ENCODE assay signal across 11 cellular contexts in genomic region chr11:132943737-132944556, GRCh38.
DNase-seq lines count a peak whose midpoint lies in the region; ATAC-seq and TF ChIP-seq lines count a peak whose summit lies in the region.
"Had no signal": no experiment of that assay in that cellular context is flagged by ENCODE, and none has a peak within 500 bp of the region (broad histone marks: within the 10 kb centered on the region; RNA-seq: fewer than 3 reads in every experiment).

No MANE protein-coding gene starts in this region.

- peaks cover 27% of the 10 kb centered on the region for H3K27me3 Mint-ChIP-seq in activated T-cell treated with anti-CD3 and anti-CD28 coated beads, Interleukin-2, amount 50 U/mL, for 72 hours (ENCODE audit: low read depth)

- no peak overlapping the region for H3K9ac ChIP-seq in iPS-15b (ENCODE audit: low read depth, low read length)
- H3K9ac ChIP-seq in skeletal muscle satellite cell (ENCODE audit: low read depth, low read length) = no peak overlapping the region

- H3K4me3 Mint-ChIP-seq in activated T-cell treated with anti-CD3 and anti-CD28 coated beads, Interleukin-2, amount 50 U/mL, for 72 hours = peak overlapping the region in 1 of 2 donors; percentile 31
- H3K4me3 Mint-ChIP-seq: activated CD4-positive, alpha-beta T cell treated with anti-CD3 and anti-CD28 coated beads, Interleukin-2, amount 10 ng/mL, durations not matched to agents 7 days and 5 days had no signal

- H3K4me3 ChIP-seq in WI38 (ENCODE audit: low read depth, low read length) (peak overlapping the region; percentile 49), iPS-15b (ENCODE audit: low read depth, low read length) (peak overlapping the region; percentile 81), skeletal muscle satellite cell (ENCODE audit: low read length) (peak overlapping the region; percentile 62)
- H3K4me3 ChIP-seq: ascending aorta had no signal

- peaks cover 4% of the 10 kb centered on the region for H3K4me1 Mint-ChIP-seq in activated T-cell treated with anti-CD3 and anti-CD28 coated beads, Interleukin-2, amount 50 U/mL, for 72 hours (ENCODE audit: low read depth)

- H3K36me3 ChIP-seq in iPS-15b (ENCODE audit: control insufficient read depth, insufficient read depth, low read length) = no peaks in the 10 kb centered on the region
- H3K36me3 ChIP-seq in skeletal muscle satellite cell (ENCODE audit: insufficient read depth, low read length) = no peaks in the 10 kb centered on the region
- H3K36me3 ChIP-seq: ascending aorta, BE2C had no signal

- H3K9me3 ChIP-seq in iPS-15b (ENCODE audit: control insufficient read depth, insufficient read depth, low read length) (no peaks in the 10 kb centered on the region), skeletal muscle satellite cell (replicated peaks; ENCODE audit: low read length) (no peaks in the 10 kb centered on the region)
- H3K9me3 ChIP-seq: ascending aorta, BE2C had no signal

- DNase-seq in NCI-H345 (lab: John Stamatoyannopoulos, UW) (peak; percentile 54), NCI-H345 treated with DMSO at 0.1 percent for 48 hours (lab: John Stamatoyannopoulos, UW; ENCODE audit: unreplicated experiment) (no peak), OCI-M1 (lab: John Stamatoyannopoulos, UW) (no peak)
- DNase-seq in activated T-cell treated with anti-CD3 and anti-CD28 coated beads, Interleukin-2, amount 50 U/mL, for 72 hours = no peak
- DNase-seq: activated CD4-positive, alpha-beta T cell treated with anti-CD3 and anti-CD28 coated beads, Interleukin-2, amount 10 ng/mL, durations not matched to agents 7 days and 5 days; BE2C had no signal

- H3K36me3 Mint-ChIP-seq in activated T-cell treated with anti-CD3 and anti-CD28 coated beads, Interleukin-2, amount 50 U/mL, for 72 hours (ENCODE audit: insufficient read depth in 2 of 2) = peaks cover 3% of the 10 kb centered on the region in 2 donors

- peak overlapping the region; percentile 82 for H3K4me2 ChIP-seq in skeletal muscle satellite cell (ENCODE audit: low read length)

- no peaks in the 10 kb centered on the region for H3K4me1 ChIP-seq in iPS-15b (ENCODE audit: control insufficient read depth, insufficient read depth, low read length)
- H3K4me1 ChIP-seq in skeletal muscle satellite cell (ENCODE audit: control insufficient read depth, insufficient read depth, low read length) = peaks cover 4% of the 10 kb centered on the region
- H3K4me1 ChIP-seq: ascending aorta, BE2C had no signal

- no peak for TF ChIP-seq CTCF in WI38 (IDR thresholded peaks at IDR 0.05; ENCODE audit: low read depth, low read length)

- ATAC-seq in activated T-cell treated with anti-CD3 and anti-CD28 coated beads, Interleukin-2, amount 50 U/mL, for 72 hours (replicated peaks in 1 of 2) = no peak
- ATAC-seq in HG02885 (IDR thresholded peaks at IDR 0.05; ENCODE audit: poor library complexity, unreplicated experiment) = no peak

- peaks cover 60% of the 10 kb centered on the region for H3K27me3 ChIP-seq in iPS-15b (ENCODE audit: control insufficient read depth, insufficient read depth, low read length)
- H3K27me3 ChIP-seq in skeletal muscle satellite cell (ENCODE audit: control insufficient read depth, insufficient read depth, low read length) = peaks cover 36% of the 10 kb centered on the region
- H3K27me3 ChIP-seq: ascending aorta, BE2C had no signal

- no peaks in the 10 kb centered on the region for H3K9me3 Mint-ChIP-seq in activated T-cell treated with anti-CD3 and anti-CD28 coated beads, Interleukin-2, amount 50 U/mL, for 72 hours
- H3K9me3 Mint-ChIP-seq: activated CD4-positive, alpha-beta T cell treated with anti-CD3 and anti-CD28 coated beads, Interleukin-2, amount 10 ng/mL, durations not matched to agents 7 days and 5 days had no signal

- H3K27ac Mint-ChIP-seq in activated T-cell treated with anti-CD3 and anti-CD28 coated beads, Interleukin-2, amount 50 U/mL, for 72 hours = no peak overlapping the region
- H3K27ac Mint-ChIP-seq: activated CD4-positive, alpha-beta T cell treated with anti-CD3 and anti-CD28 coated beads, Interleukin-2, amount 10 ng/mL, durations not matched to agents 7 days and 5 days had no signal
